ENCODE assay signal across 1 cellular context in the genomic region with DNA sequence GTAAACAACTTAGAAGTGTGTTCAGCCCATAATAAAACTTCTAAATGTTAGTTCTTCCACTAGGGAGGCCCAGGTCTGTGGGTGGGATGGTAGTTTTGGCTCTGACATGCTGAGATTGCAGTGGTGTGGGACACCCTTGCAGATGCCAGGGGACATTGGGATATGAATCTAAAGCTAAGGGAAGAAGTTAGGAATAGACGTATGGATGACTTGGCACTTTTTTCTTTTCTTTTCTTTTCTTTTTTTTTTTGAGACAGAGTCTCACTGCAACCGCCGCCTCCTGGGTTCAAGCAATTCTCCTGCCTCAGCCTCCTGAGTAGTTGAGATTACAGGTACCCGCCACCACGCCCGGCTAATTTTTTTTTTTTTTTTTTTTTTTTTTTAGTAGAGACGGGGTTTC.
TF ChIP-seq lines count a peak whose summit lies in the region.

No MANE protein-coding gene starts in this region.

TF ChIP-seq in K562, 482 proteins besides CTCF, POLR2A, EP300 and RAD21:
- TF ChIP-seq MAFG (tag; conservative IDR thresholded peaks at IDR 0.05), result peak; percentile 93
- TF ChIP-seq ZNF316 (IDR thresholded peaks at IDR 0.05), result peak; percentile 90
- peak; percentile 78 for TF ChIP-seq NFE2 (IDR thresholded peaks at IDR 0.05; ENCODE audit: low read depth)
- peak; percentile 71 for TF ChIP-seq NFE2L1 (tag; IDR thresholded peaks at IDR 0.05; ENCODE audit: borderline replicate concordance, low read depth)
- TF ChIP-seq MAFF (IDR thresholded peaks at IDR 0.05; ENCODE audit: low read length), result peak; percentile 53; the same call in 1 of the 2 replicates
- peak; percentile 87 for TF ChIP-seq C11orf30 (IDR thresholded peaks at IDR 0.05; ENCODE audit: low read depth)
- TF ChIP-seq MAFK (IDR thresholded peaks at IDR 0.05; ENCODE audit: low read length), result peak; percentile 64
- TF ChIP-seq, protein P1, sequence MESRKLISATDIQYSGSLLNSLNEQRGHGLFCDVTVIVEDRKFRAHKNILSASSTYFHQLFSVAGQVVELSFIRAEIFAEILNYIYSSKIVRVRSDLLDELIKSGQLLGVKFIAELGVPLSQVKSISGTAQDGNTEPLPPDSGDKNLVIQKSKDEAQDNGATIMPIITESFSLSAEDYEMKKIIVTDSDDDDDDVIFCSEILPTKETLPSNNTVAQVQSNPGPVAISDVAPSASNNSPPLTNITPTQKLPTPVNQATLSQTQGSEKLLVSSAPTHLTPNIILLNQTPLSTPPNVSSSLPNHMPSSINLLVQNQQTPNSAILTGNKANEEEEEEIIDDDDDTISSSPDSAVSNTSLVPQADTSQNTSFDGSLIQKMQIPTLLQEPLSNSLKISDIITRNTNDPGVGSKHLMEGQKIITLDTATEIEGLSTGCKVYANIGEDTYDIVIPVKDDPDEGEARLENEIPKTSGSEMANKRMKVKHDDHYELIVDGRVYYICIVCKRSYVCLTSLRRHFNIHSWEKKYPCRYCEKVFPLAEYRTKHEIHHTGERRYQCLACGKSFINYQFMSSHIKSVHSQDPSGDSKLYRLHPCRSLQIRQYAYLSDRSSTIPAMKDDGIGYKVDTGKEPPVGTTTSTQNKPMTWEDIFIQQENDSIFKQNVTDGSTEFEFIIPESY (CRISPR knock-in tag; IDR thresholded peaks at IDR 0.05), result 0 out of 2 replicates have a peak, but pooled peaks have one; percentile 45
